ENCODE assay signal across 9 cellular contexts in the genomic region with DNA sequence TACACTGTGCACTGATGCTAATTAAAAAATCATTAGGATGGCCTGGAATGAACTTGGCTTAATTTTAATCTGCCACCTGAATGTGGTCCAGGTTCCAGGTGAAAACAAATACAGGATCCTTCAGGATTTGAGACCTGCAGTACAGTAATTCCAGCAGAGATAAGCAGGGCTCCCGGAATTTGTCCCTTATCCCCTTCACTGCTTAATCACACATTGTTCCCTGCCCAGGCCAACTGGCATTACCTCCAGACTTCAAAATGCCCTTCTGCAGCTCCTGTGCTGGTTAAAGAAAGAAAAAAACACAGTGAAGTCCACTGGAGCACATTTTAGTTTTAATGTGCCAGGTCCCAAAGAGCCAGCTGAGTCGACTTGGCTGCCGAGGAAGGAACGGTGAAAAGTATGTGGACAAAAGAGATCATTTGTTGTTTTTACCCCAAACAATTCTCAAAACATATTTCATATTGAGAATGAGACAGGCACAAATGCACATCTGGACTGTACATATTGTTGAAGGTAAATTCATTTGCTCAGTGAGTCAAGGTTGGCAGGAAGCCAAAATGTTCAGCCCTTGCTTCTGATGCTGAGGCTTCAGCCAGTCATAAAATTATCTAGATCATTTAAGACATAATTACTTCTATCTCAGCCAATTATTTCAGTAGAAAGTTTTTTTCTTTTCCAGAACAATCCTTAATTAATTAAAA. TPM values are rescaled to one million over a fixed set of nuclear protein-coding genes. Genes with fewer than 3 reads are reported as not detected.
DNase-seq lines count a peak whose midpoint lies in the region; ATAC-seq and TF ChIP-seq lines count a peak whose summit lies in the region.
"Had no signal": no experiment of that assay in that cellular context is flagged by ENCODE, and none has a peak within 500 bp of the region (broad histone marks: within the 10 kb centered on the region; RNA-seq: fewer than 3 reads in every experiment).

No MANE protein-coding gene starts in this region.

- H3K4me3 ChIP-seq in fibroblast of pulmonary artery (replicated peaks; ENCODE audit: low read depth, low read length) (no peak overlapping the region), WERI-Rb-1 (ENCODE audit: low read depth, low read length) (no peak overlapping the region)

- ATAC-seq in HG03442 (IDR thresholded peaks at IDR 0.05; ENCODE audit: unreplicated experiment) = no peak

- H3K9me3 ChIP-seq in WERI-Rb-1 (ENCODE audit: severe bottlenecking) = no peaks in the 10 kb centered on the region

- no peaks in the 10 kb centered on the region for H3K36me3 ChIP-seq in WERI-Rb-1

- TF ChIP-seq CTCF in 22Rv1 (IDR thresholded peaks at IDR 0.05) = no peak
- TF ChIP-seq CTCF in fibroblast of pulmonary artery (IDR thresholded peaks at IDR 0.05; ENCODE audit: low read length, missing control alignments) = no peak
- TF ChIP-seq CTCF in WERI-Rb-1 (IDR thresholded peaks at IDR 0.05; ENCODE audit: low read depth, low read length) = no peak

- H3K27me3 ChIP-seq in WERI-Rb-1 (ENCODE audit: insufficient read depth, low read depth, severe bottlenecking) = no peaks in the 10 kb centered on the region

- DNase-seq in HS-5 (ENCODE audit: low read depth) = peak; percentile 51
- peak; percentile 45 for DNase-seq in OCI-M1 (lab: John Stamatoyannopoulos, UW)
- DNase-seq in fibroblast of pulmonary artery (ENCODE audit: low read depth) = peak; percentile 81
- no peak for DNase-seq in WERI-Rb-1
- DNase-seq in mesenteric fat pad (ENCODE audit: low spot score) = no peak
- DNase-seq in NCI-H1930 (lab: John Stamatoyannopoulos, UW) = no peak
- DNase-seq: retina had no signal

- H3K27ac ChIP-seq in 22Rv1 = peak overlapping the region; percentile 87
- no peak overlapping the region for H3K27ac ChIP-seq in WERI-Rb-1

RNA-seq across cellular contexts. Expression of a gene that starts 28.4 kb away (rescaled TPM):
- total RNA-seq in mesenteric fat pad = 119 TPM

Comparison
In these comparisons a context has a peak if more than half of its experiments do, and no peak if none do; other contexts are left out.
1. DNase-seq: peak in HS-5 (single experiment), OCI-M1 (single experiment) and fibroblast of pulmonary artery (single experiment); none in WERI-Rb-1 (single experiment), mesenteric fat pad (single experiment) and NCI-H1930 (0 of 2).